In genomic region chr13:27403252-27403678, GRCh38 we compare ENCODE assay signal across 11 cellular contexts. TPM values are rescaled to one million over a fixed set of nuclear protein-coding genes. Genes with fewer than 3 reads are reported as not detected.
DNase-seq lines count a peak whose midpoint lies in the region; ATAC-seq and TF ChIP-seq lines count a peak whose summit lies in the region.
"Had no signal": no experiment of that assay in that cellular context is flagged by ENCODE, and none has a peak within 500 bp of the region (broad histone marks: within the 10 kb centered on the region; RNA-seq: fewer than 3 reads in every experiment).

No MANE protein-coding gene starts in this region.

- DNase-seq in Right ventricle myocardium inferior (ENCODE audit: missing footprints), result no peak
- no peak for DNase-seq in right atrium auricular region (ENCODE audit: low spot score)
- peak; percentile 56 for DNase-seq in epithelial cell of proximal tubule (ENCODE audit: low read depth)
- DNase-seq in mucosa of descending colon, result no peak
- DNase-seq in NCI-H1417 (lab: John Stamatoyannopoulos, UW), result no peak
- DNase-seq in T-helper 2 cell treated with Interferon-gamma antibody and Interleukin-4, amounts not matched to agents 5 μg/mL and 100 μg/mL, for 36 hours (ENCODE audit: low spot score), result no peak
- no peak for DNase-seq in NCI-H446 treated with DMSO at 0.1 percent for 48 hours (lab: John Stamatoyannopoulos, UW)
- no peak for DNase-seq in HuH-7 (ENCODE audit: low spot score)
- DNase-seq: stimulated activated CD4-positive, alpha-beta T cell treated with anti-CD3 and anti-CD28 coated beads, Interleukin-2, amount 100 ng/mL, for 48 hours had no signal

- no peak overlapping the region for H3K4me3 ChIP-seq in right atrium auricular region
- no peak overlapping the region for H3K4me3 ChIP-seq in epithelial cell of proximal tubule (ENCODE audit: low read depth, low read length)
- H3K4me3 ChIP-seq in mucosa of descending colon, result no peak overlapping the region
- H3K4me3 ChIP-seq: SJSA1 had no signal

- H3K36me3 ChIP-seq in right atrium auricular region, result no peaks in the 10 kb centered on the region
- H3K36me3 ChIP-seq in mucosa of descending colon (ENCODE audit: low read depth), result no peaks in the 10 kb centered on the region
- H3K36me3 ChIP-seq: SJSA1 had no signal

- intact Hi-C loops in Right ventricle myocardium inferior (cut with DNase I) (loop anchor here (10.0 kb wide), 1 partner anchor 312 kb away; no protein-coding TSS in a partner anchor), mucosa of descending colon (cut with DNase I, micrococcal nuclease) (no loop called here)

- H3K4me1 Mint-ChIP-seq in T-helper 2 cell treated with Interferon-gamma antibody and Interleukin-4, amounts not matched to agents 5 μg/mL and 100 μg/mL, for 36 hours (ENCODE audit: low read depth), result peaks cover 8% of the 10 kb centered on the region

- no peak for TF ChIP-seq CTCF in right atrium auricular region (IDR thresholded peaks at IDR 0.05)
- no peak for TF ChIP-seq CTCF in epithelial cell of proximal tubule (conservative IDR thresholded peaks at IDR 0.05; ENCODE audit: low read depth, low read length)
- no peak for TF ChIP-seq CTCF in mucosa of descending colon (IDR thresholded peaks at IDR 0.05)

- H3K36me3 Mint-ChIP-seq in T-helper 2 cell treated with Interferon-gamma antibody and Interleukin-4, amounts not matched to agents 5 μg/mL and 100 μg/mL, for 36 hours (ENCODE audit: low read depth), result no peaks in the 10 kb centered on the region

- ATAC-seq in Right ventricle myocardium inferior, result peak; percentile 53
- ATAC-seq in mucosa of descending colon, result peak; percentile 1

- no peaks in the 10 kb centered on the region for H3K9me3 ChIP-seq in right atrium auricular region
- H3K9me3 ChIP-seq in mucosa of descending colon, result no peaks in the 10 kb centered on the region
- H3K9me3 ChIP-seq: SJSA1 had no signal

- H3K27me3 Mint-ChIP-seq in T-helper 2 cell treated with Interferon-gamma antibody and Interleukin-4, amounts not matched to agents 5 μg/mL and 100 μg/mL, for 36 hours (ENCODE audit: low read depth), result peaks cover 10% of the 10 kb centered on the region

- H3K27me3 ChIP-seq in right atrium auricular region, result no peaks in the 10 kb centered on the region

- H3K4me3 Mint-ChIP-seq in T-helper 2 cell treated with Interferon-gamma antibody and Interleukin-4, amounts not matched to agents 5 μg/mL and 100 μg/mL, for 36 hours, result no peak overlapping the region

- H3K9me3 Mint-ChIP-seq in T-helper 2 cell treated with Interferon-gamma antibody and Interleukin-4, amounts not matched to agents 5 μg/mL and 100 μg/mL, for 36 hours, result no peaks in the 10 kb centered on the region

- H3K4me1 ChIP-seq in right atrium auricular region (peaks cover 0 to 13% of the 10 kb centered on the region in 2 donors), mucosa of descending colon (ENCODE audit: low read depth) (peaks cover 36% of the 10 kb centered on the region)

- peak overlapping the region in 1 of 2 donors; percentile 51 for H3K27ac ChIP-seq in right atrium auricular region
- H3K27ac ChIP-seq: C4-2B, SJSA1 had no signal

- H3K27ac Mint-ChIP-seq in T-helper 2 cell treated with Interferon-gamma antibody and Interleukin-4, amounts not matched to agents 5 μg/mL and 100 μg/mL, for 36 hours, result no peak overlapping the region

RNA-seq across cellular contexts. Expression of gene GTF3A, which starts 21.2 kb away (rescaled TPM):
- total RNA-seq in Right ventricle myocardium inferior (235 TPM), right atrium auricular region (100 to 1,000 TPM; 227 to 327 TPM), epithelial cell of proximal tubule (160 and 349 TPM in 2 replicates), mucosa of descending colon (10 to 100 TPM; 32.4 to 70.7 (median 43.0) TPM)

RNA-seq across cellular contexts. Expression of gene MTIF3, which starts 47.1 kb away (rescaled TPM):
- 185 TPM for total RNA-seq in Right ventricle myocardium inferior
- total RNA-seq in right atrium auricular region, result 100 to 1,000 TPM; 113 to 252 TPM
- 50.0 and 59.0 TPM in 2 replicates for total RNA-seq in epithelial cell of proximal tubule
- total RNA-seq in mucosa of descending colon, result 10 to 100 TPM; 54.1 to 57.4 (median 56.3) TPM
